ENCODE assay signal across 16 cellular contexts in genomic region chr4:111234939-111235338, GRCh38.
DNase-seq lines count a peak whose midpoint lies in the region; ATAC-seq and TF ChIP-seq lines count a peak whose summit lies in the region.
"Had no signal": no experiment of that assay in that cellular context is flagged by ENCODE, and none has a peak within 500 bp of the region (broad histone marks: within the 10 kb centered on the region; RNA-seq: fewer than 3 reads in every experiment).

No MANE protein-coding gene starts in this region.

- H3K9me2 ChIP-seq in neural cell (ENCODE audit: insufficient read depth, low read length): no peaks in the 10 kb centered on the region

- H4K20me1 ChIP-seq in OCI-LY3 (ENCODE audit: insufficient read depth, low read length) (no peaks in the 10 kb centered on the region), neural cell (ENCODE audit: insufficient read depth) (no peaks in the 10 kb centered on the region)
- H4K20me1 ChIP-seq: BLaER1 treated with 17β-estradiol and CSF1 and Interleukin-3, amounts not matched to agents 10 nM and 100 nM had no signal

- H3K4me3 ChIP-seq in OCI-LY3 (ENCODE audit: low read length): no peak overlapping the region
- H3K4me3 ChIP-seq in neural cell (ENCODE audit: low read length): no peak overlapping the region
- H3K4me3 ChIP-seq: A549; BLaER1 treated with 17β-estradiol and CSF1 and Interleukin-3, amounts not matched to agents 10 nM and 100 nM had no signal

- peak; percentile 11 for DNase-seq in retina
- no peak for DNase-seq in NCI-H774 (lab: John Stamatoyannopoulos, UW)
- DNase-seq: AML-193; Caco-2; Calu3; CD4-positive, alpha-beta T cell; CD8-positive, alpha-beta T cell; DMS79 treated with DMSO at 0.1 percent for 48 hours; GF-D8 had no signal

- ATAC-seq in GM19324 (IDR thresholded peaks at IDR 0.05; ENCODE audit: low FRiP score, unreplicated experiment): no peak
- ATAC-seq: A549; CD8-positive, alpha-beta T cell had no signal

- no peaks in the 10 kb centered on the region for H3K4me1 ChIP-seq in OCI-LY3 (ENCODE audit: low read length)
- H3K4me1 ChIP-seq: A549; BLaER1 treated with 17β-estradiol and CSF1 and Interleukin-3, amounts not matched to agents 10 nM and 100 nM; Caco-2 had no signal

- H3K9ac ChIP-seq in OCI-LY3 (ENCODE audit: low read length) (no peak overlapping the region), neural cell (ENCODE audit: low read length) (no peak overlapping the region)
- H3K9ac ChIP-seq: BLaER1 treated with 17β-estradiol and CSF1 and Interleukin-3, amounts not matched to agents 10 nM and 100 nM had no signal

- TF ChIP-seq RAD21 in neural cell (conservative IDR thresholded peaks at IDR 0.05): no peak

- H2AFZ ChIP-seq in OCI-LY3 (ENCODE audit: low read depth, low read length) (0 out of 2 replicates have a peak overlapping the region, but pooled peaks have one; percentile 28), neural cell (ENCODE audit: low read depth, low read length) (no peak overlapping the region)

- no peaks in the 10 kb centered on the region for H3F3A ChIP-seq in neural cell (ENCODE audit: insufficient read depth, low read length, poor library complexity, severe bottlenecking)

- H3K27me3 ChIP-seq in OCI-LY3 (ENCODE audit: low read depth, low read length) (no peaks in the 10 kb centered on the region), neural cell (ENCODE audit: insufficient read depth, low read depth, low read length) (no peaks in the 10 kb centered on the region)
- H3K27me3 ChIP-seq: BLaER1 treated with 17β-estradiol and CSF1 and Interleukin-3, amounts not matched to agents 10 nM and 100 nM had no signal

- no peaks in the 10 kb centered on the region for H3K9me3 ChIP-seq in OCI-LY3 (ENCODE audit: insufficient read depth, low read length)
- H3K9me3 ChIP-seq in neural cell (ENCODE audit: low read length): no peaks in the 10 kb centered on the region
- H3K9me3 ChIP-seq: A549; BLaER1 treated with 17β-estradiol and CSF1 and Interleukin-3, amounts not matched to agents 10 nM and 100 nM; Caco-2 had no signal

- H3K4me2 ChIP-seq in OCI-LY3 (ENCODE audit: low read length) (no peak overlapping the region), neural cell (ENCODE audit: low read length) (peak overlapping the region; percentile 29)
- H3K4me2 ChIP-seq: A549; BLaER1 treated with 17β-estradiol and CSF1 and Interleukin-3, amounts not matched to agents 10 nM and 100 nM had no signal

- H3K79me2 ChIP-seq in OCI-LY3 (ENCODE audit: low read length) (no peaks in the 10 kb centered on the region), neural cell (replicated peaks; ENCODE audit: insufficient read depth, low read length) (no peaks in the 10 kb centered on the region)

- H3K36me3 ChIP-seq in OCI-LY3 (replicated peaks; ENCODE audit: low read depth, low read length): no peaks in the 10 kb centered on the region
- H3K36me3 ChIP-seq in neural cell (ENCODE audit: insufficient read depth, low read length): no peaks in the 10 kb centered on the region
- H3K36me3 ChIP-seq: BLaER1 treated with 17β-estradiol and CSF1 and Interleukin-3, amounts not matched to agents 10 nM and 100 nM had no signal

- H3K27ac ChIP-seq in OCI-LY3 (ENCODE audit: low read length): no peak overlapping the region
- no peak overlapping the region for H3K27ac ChIP-seq in neural cell (ENCODE audit: low read length)
- H3K27ac ChIP-seq: 22Rv1; A549; BLaER1 treated with 17β-estradiol and CSF1 and Interleukin-3, amounts not matched to agents 10 nM and 100 nM; C4-2B had no signal

- peak; percentile 80 for TF ChIP-seq EP300 in neural cell (conservative IDR thresholded peaks at IDR 0.05; ENCODE audit: poor library complexity, severe bottlenecking)

- TF ChIP-seq CTCF in OCI-LY3 (IDR thresholded peaks at IDR 0.05; ENCODE audit: low read depth, low read length) (no peak), neural cell (IDR thresholded peaks at IDR 0.05; ENCODE audit: poor library complexity, severe bottlenecking) (no peak)

TF ChIP-seq in neural cell, 6 proteins besides CTCF, POLR2A, EP300 and RAD21:
- TF ChIP-seq MXI1 (conservative IDR thresholded peaks at IDR 0.05; ENCODE audit: poor library complexity, severe bottlenecking): no peak
- no peak for TF ChIP-seq EZH2 (IDR thresholded peaks at IDR 0.05; ENCODE audit: borderline replicate concordance, insufficient read depth, low read length, poor library complexity, severe bottlenecking)
- no peak for TF ChIP-seq SMC3 (conservative IDR thresholded peaks at IDR 0.05; ENCODE audit: poor library complexity)
- peak; percentile 71 for TF ChIP-seq POLR2AphosphoS5 (IDR thresholded peaks at IDR 0.05)
- no peak for TF ChIP-seq REST (IDR thresholded peaks at IDR 0.05; ENCODE audit: borderline replicate concordance)
- TF ChIP-seq TAF1 (IDR thresholded peaks at IDR 0.05; ENCODE audit: low read depth): no peak
